ENCODE assay signal across 13 cellular contexts in the genomic region with DNA sequence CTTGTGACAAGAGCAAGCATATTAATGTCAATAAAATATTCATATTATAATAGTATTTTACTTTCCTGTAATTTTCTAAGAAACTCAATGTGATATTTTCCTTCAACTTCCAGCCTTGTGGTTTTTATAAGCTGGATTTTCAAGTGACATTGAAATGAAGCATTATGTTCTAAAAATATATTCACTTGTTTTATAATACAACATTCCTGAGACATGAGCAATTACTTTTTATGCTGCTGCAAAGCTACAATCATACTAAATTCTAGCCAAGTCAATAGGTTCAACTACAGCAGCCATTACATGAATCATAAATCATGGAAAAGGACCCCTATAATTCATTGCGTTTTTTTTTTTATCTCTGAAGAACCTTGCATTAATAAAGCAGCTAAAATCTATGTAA.
DNase-seq lines count a peak whose midpoint lies in the region; ATAC-seq and TF ChIP-seq lines count a peak whose summit lies in the region.
"Had no signal": no experiment of that assay in that cellular context is flagged by ENCODE, and none has a peak within 500 bp of the region (broad histone marks: within the 10 kb centered on the region; RNA-seq: fewer than 3 reads in every experiment).

No MANE protein-coding gene starts in this region.

- peaks cover 11% of the 10 kb centered on the region for H3K9me3 Mint-ChIP-seq in WTC11

- TF ChIP-seq CTCF in WTC11 (IDR thresholded peaks at IDR 0.05): no peak

- ATAC-seq in HG03039 (IDR thresholded peaks at IDR 0.05; ENCODE audit: unreplicated experiment) (no peak), WTC11 (no peak)
- ATAC-seq: HepG2, Right ventricle myocardium inferior had no signal

- H3K27ac Mint-ChIP-seq in WTC11: no peak overlapping the region

- H3K36me3 Mint-ChIP-seq in WTC11: peaks cover 9% of the 10 kb centered on the region; the same call in 1 of the 2 replicates

- H3K27me3 Mint-ChIP-seq in WTC11 (ENCODE audit: low read depth): no peaks in the 10 kb centered on the region

- CTCF ChIA-PET in HEK293T (lab: Yijun Ruan, JAX) (no interaction called here), WTC11 (lab: Charles Lee) (no interaction called here)

- DNase-seq in A172 (ENCODE audit: low spot score) (peak; percentile 76), HEK293T (ENCODE audit: extremely low spot score) (no peak), astrocyte of the hippocampus (ENCODE audit: low read depth, low spot score) (peak; percentile 54), iris pigment epithelial cell (ENCODE audit: low read depth) (peak; percentile 81), NCI-H1694 treated with DMSO at 0.1 percent for 48 hours (lab: John Stamatoyannopoulos, UW) (no peak), NCI-H82 (lab: John Stamatoyannopoulos, UW) (no peak), WTC11 (ENCODE audit: low spot score) (no peak)
- DNase-seq: activated T-cell treated with anti-CD3 and anti-CD28 coated beads for 4 hours, GF-D8, WERI-Rb-1 had no signal

- POLR2A ChIA-PET in HEK293T (lab: Yijun Ruan, JAX) (no interaction called here), WTC11 (lab: Charles Lee) (no interaction called here)

- no peak overlapping the region for H3K4me3 Mint-ChIP-seq in WTC11

- peaks cover 5% of the 10 kb centered on the region for H3K4me1 Mint-ChIP-seq in WTC11

TF ChIP-seq in HEK293T, 16 proteins besides CTCF, POLR2A, EP300 and RAD21:
- no peak for TF ChIP-seq SP1 (IDR thresholded peaks at IDR 0.05)
- TF ChIP-seq FOXA1 (IDR thresholded peaks at IDR 0.05): no peak
- 0 out of 2 replicates have a peak, but pooled peaks have one; percentile 17 for TF ChIP-seq ZNF384 (IDR thresholded peaks at IDR 0.05)
- no peak for TF ChIP-seq ELF4 (IDR thresholded peaks at IDR 0.05)
- TF ChIP-seq LEF1 (IDR thresholded peaks at IDR 0.05; ENCODE audit: borderline replicate concordance): no peak
- TF ChIP-seq, protein P1, sequence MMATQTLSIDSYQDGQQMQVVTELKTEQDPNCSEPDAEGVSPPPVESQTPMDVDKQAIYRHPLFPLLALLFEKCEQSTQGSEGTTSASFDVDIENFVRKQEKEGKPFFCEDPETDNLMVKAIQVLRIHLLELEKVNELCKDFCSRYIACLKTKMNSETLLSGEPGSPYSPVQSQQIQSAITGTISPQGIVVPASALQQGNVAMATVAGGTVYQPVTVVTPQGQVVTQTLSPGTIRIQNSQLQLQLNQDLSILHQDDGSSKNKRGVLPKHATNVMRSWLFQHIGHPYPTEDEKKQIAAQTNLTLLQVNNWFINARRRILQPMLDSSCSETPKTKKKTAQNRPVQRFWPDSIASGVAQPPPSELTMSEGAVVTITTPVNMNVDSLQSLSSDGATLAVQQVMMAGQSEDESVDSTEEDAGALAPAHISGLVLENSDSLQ (IDR thresholded peaks at IDR 0.05): peak; percentile 43

TF ChIP-seq in WTC11, 78 proteins besides CTCF, POLR2A, EP300 and RAD21 (continues in another document):
- TF ChIP-seq, protein P2, sequence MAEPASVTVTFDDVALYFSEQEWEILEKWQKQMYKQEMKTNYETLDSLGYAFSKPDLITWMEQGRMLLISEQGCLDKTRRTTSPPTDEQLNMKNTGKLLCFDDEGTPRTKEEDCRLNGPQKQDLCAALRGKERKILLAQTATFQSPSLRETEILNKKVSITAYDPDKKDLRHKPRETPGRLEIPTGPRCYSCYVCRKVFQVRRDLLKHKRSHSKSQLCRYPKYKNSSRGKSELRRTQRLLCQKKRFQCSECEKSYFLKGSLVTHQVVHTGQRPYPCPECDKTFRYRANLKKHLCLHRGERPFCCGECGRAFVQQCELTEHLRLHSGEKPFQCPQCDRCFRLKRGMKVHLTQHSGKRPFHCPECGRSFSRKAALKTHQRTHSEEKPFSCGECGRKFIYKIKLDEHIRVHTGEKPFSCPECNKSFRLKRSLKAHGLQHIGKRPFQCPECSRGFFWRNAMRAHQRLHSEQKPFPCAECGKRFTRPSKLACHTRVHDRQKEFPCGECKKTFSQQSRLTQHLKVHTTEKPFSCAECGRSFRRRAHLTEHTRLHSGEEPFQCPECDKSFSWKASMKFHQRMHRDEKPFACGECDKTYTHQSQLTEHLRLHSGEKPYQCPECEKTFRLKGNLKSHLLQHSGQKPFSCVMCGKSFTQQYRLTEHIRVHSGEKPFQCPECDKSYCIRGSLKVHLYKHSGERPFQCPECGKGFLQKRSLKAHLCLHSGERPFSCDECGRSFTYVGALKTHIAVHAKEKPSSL (CRISPR knock-in tag; conservative IDR thresholded peaks at IDR 0.05): no peak
- TF ChIP-seq ZNF219 (CRISPR knock-in tag; IDR thresholded peaks at IDR 0.05; ENCODE audit: borderline replicate concordance) (no peak), SOX15 (CRISPR knock-in tag; IDR thresholded peaks at IDR 0.05) (no peak), CREM (CRISPR knock-in tag; IDR thresholded peaks at IDR 0.05) (no peak), TP53 (CRISPR knock-in tag; IDR thresholded peaks at IDR 0.05) (no peak), NFYB (CRISPR knock-in tag; conservative IDR thresholded peaks at IDR 0.05; ENCODE audit: low read depth) (no peak), ZNF396 (CRISPR knock-in tag; IDR thresholded peaks at IDR 0.05; ENCODE audit: borderline replicate concordance) (no peak), ZNF263 (CRISPR knock-in tag; IDR thresholded peaks at IDR 0.05; ENCODE audit: low read depth) (no peak), NR1H2 (CRISPR knock-in tag; IDR thresholded peaks at IDR 0.05) (no peak), NFATC4 (CRISPR knock-in tag; IDR thresholded peaks at IDR 0.05) (no peak), ZNF138 (CRISPR knock-in tag; conservative IDR thresholded peaks at IDR 0.05) (no peak), EMX1 (CRISPR knock-in tag; IDR thresholded peaks at IDR 0.05) (no peak), ZNF121 (CRISPR knock-in tag; IDR thresholded peaks at IDR 0.05) (no peak)
- TF ChIP-seq, protein P3, sequence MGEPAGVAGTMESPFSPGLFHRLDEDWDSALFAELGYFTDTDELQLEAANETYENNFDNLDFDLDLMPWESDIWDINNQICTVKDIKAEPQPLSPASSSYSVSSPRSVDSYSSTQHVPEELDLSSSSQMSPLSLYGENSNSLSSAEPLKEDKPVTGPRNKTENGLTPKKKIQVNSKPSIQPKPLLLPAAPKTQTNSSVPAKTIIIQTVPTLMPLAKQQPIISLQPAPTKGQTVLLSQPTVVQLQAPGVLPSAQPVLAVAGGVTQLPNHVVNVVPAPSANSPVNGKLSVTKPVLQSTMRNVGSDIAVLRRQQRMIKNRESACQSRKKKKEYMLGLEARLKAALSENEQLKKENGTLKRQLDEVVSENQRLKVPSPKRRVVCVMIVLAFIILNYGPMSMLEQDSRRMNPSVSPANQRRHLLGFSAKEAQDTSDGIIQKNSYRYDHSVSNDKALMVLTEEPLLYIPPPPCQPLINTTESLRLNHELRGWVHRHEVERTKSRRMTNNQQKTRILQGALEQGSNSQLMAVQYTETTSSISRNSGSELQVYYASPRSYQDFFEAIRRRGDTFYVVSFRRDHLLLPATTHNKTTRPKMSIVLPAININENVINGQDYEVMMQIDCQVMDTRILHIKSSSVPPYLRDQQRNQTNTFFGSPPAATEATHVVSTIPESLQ (CRISPR knock-in tag; IDR thresholded peaks at IDR 0.05): no peak
- TF ChIP-seq, protein P4, sequence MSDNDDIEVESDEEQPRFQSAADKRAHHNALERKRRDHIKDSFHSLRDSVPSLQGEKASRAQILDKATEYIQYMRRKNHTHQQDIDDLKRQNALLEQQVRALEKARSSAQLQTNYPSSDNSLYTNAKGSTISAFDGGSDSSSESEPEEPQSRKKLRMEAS (CRISPR knock-in tag; IDR thresholded peaks at IDR 0.05): no peak
- TF ChIP-seq, protein P5, sequence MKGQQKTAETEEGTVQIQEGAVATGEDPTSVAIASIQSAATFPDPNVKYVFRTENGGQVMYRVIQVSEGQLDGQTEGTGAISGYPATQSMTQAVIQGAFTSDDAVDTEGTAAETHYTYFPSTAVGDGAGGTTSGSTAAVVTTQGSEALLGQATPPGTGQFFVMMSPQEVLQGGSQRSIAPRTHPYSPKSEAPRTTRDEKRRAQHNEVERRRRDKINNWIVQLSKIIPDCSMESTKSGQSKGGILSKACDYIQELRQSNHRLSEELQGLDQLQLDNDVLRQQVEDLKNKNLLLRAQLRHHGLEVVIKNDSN (CRISPR knock-in tag; IDR thresholded peaks at IDR 0.05): no peak
- TF ChIP-seq, protein P6, sequence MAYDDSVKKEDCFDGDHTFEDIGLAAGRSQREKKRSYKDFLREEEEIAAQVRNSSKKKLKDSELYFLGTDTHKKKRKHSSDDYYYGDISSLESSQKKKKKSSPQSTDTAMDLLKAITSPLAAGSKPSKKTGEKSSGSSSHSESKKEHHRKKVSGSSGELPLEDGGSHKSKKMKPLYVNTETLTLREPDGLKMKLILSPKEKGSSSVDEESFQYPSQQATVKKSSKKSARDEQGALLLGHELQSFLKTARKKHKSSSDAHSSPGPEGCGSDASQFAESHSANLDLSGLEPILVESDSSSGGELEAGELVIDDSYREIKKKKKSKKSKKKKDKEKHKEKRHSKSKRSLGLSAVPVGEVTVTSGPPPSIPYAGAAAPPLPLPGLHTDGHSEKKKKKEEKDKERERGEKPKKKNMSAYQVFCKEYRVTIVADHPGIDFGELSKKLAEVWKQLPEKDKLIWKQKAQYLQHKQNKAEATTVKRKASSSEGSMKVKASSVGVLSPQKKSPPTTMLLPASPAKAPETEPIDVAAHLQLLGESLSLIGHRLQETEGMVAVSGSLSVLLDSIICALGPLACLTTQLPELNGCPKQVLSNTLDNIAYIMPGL (CRISPR knock-in tag; IDR thresholded peaks at IDR 0.05): no peak
- TF ChIP-seq, protein P7, sequence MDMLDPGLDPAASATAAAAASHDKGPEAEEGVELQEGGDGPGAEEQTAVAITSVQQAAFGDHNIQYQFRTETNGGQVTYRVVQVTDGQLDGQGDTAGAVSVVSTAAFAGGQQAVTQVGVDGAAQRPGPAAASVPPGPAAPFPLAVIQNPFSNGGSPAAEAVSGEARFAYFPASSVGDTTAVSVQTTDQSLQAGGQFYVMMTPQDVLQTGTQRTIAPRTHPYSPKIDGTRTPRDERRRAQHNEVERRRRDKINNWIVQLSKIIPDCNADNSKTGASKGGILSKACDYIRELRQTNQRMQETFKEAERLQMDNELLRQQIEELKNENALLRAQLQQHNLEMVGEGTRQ (CRISPR knock-in tag; IDR thresholded peaks at IDR 0.05): no peak

Comparison
In these comparisons a context has a peak if more than half of its experiments do, and no peak if none do; other contexts are left out.
1. DNase-seq: peak in A172 (single experiment), astrocyte of the hippocampus (single experiment) and iris pigment epithelial cell (single experiment); none in HEK293T (single experiment), NCI-H1694 treated with DMSO at 0.1 percent for 48 hours (single experiment), NCI-H82 (single experiment) and WTC11 (single experiment).